4 cellular contexts compared by ENCODE assay signal in genomic region chr20:40736468-40736867, GRCh38. TPM values are rescaled to one million over a fixed set of nuclear protein-coding genes. Genes with fewer than 3 reads are reported as not detected.
"Had no signal": no experiment of that assay in that cellular context is flagged by ENCODE, and none has a peak within 500 bp of the region (broad histone marks: within the 10 kb centered on the region; RNA-seq: fewer than 3 reads in every experiment).

No MANE protein-coding gene starts in this region.

RNA-seq across cellular contexts. Expression of gene MAFB, which starts 47.4 kb away (rescaled TPM):
- total RNA-seq: activated CD4-positive, alpha-beta memory T cell treated with anti-CD3 and anti-CD28 coated beads for 36 hours; activated CD4-positive, alpha-beta T cell treated with anti-CD3 and anti-CD28 coated beads for 36 hours; activated CD4-positive, alpha-beta T cell treated with anti-CD3 and anti-CD28 coated beads, Interleukin-2, amount 10 ng/mL, durations not matched to agents 7 days and 5 days; activated CD8-positive, alpha-beta T cell treated with anti-CD3 and anti-CD28 coated beads for 36 hours had no signal
